Comparison of ENCODE assay signal across 1 cellular context in genomic region chr9:120768870-120769269, GRCh38.
TF ChIP-seq lines count a peak whose summit lies in the region.

No MANE protein-coding gene starts in this region.

TF ChIP-seq in HepG2, 621 proteins besides CTCF, POLR2A, EP300 and RAD21 (continued from another document):
- no peak for TF ChIP-seq HNF1A (IDR thresholded peaks at IDR 0.05; ENCODE audit: low read depth)
- TF ChIP-seq HNF1A (CRISPR knock-in tag; IDR thresholded peaks at IDR 0.05; ENCODE audit: borderline replicate concordance) = peak; percentile 25; the same call in 1 of the 2 replicates
- no peak for TF ChIP-seq ZNF383 (CRISPR knock-in tag; IDR thresholded peaks at IDR 0.05; ENCODE audit: borderline replicate concordance)
- TF ChIP-seq HDAC2 (CRISPR knock-in tag; IDR thresholded peaks at IDR 0.05) = peak; percentile 43; the same call in 1 of the 2 replicates
- peak; percentile 83; the same call in 1 of the 2 replicates for TF ChIP-seq THRA (CRISPR knock-in tag; IDR thresholded peaks at IDR 0.05; ENCODE audit: borderline replicate concordance)
- TF ChIP-seq NKX3-1 (CRISPR knock-in tag; IDR thresholded peaks at IDR 0.05) = no peak
- TF ChIP-seq FOXA3 (CRISPR knock-in tag; IDR thresholded peaks at IDR 0.05) = 0 out of 2 replicates have a peak, but pooled peaks have one; percentile 36
- TF ChIP-seq SOX6 (IDR thresholded peaks at IDR 0.05) = no peak
- TF ChIP-seq SOX6 (CRISPR knock-in tag; IDR thresholded peaks at IDR 0.05) = peak; percentile 59; the same call in 1 of the 2 replicates
- TF ChIP-seq GATAD2A (CRISPR knock-in tag; IDR thresholded peaks at IDR 0.05) = peak; percentile 84
- TF ChIP-seq LRRFIP1 (CRISPR knock-in tag; conservative IDR thresholded peaks at IDR 0.05) = no peak
- TF ChIP-seq PBX3 (CRISPR knock-in tag; IDR thresholded peaks at IDR 0.05; ENCODE audit: borderline replicate concordance) = no peak
